12 cellular contexts compared by ENCODE assay signal in genomic region chr9:12923472-12924009, GRCh38.
DNase-seq lines count a peak whose midpoint lies in the region; ATAC-seq and TF ChIP-seq lines count a peak whose summit lies in the region.
"Had no signal": no experiment of that assay in that cellular context is flagged by ENCODE, and none has a peak within 500 bp of the region (broad histone marks: within the 10 kb centered on the region; RNA-seq: fewer than 3 reads in every experiment).

No MANE protein-coding gene starts in this region.

- H3K4me2 ChIP-seq in H9 (ENCODE audit: insufficient read depth, insufficient read length, low read length), result no peak overlapping the region

- no peak overlapping the region for H2BK15ac ChIP-seq in H9 (ENCODE audit: low read depth, low read length)

- ATAC-seq in HG03460 (IDR thresholded peaks at IDR 0.05; ENCODE audit: unreplicated experiment), result no peak
- ATAC-seq in HG02759 (IDR thresholded peaks at IDR 0.05; ENCODE audit: unreplicated experiment), result no peak
- ATAC-seq in T-cell (replicated peaks in 1 of 4), result no peak

- no peaks in the 10 kb centered on the region for H3K79me2 ChIP-seq in H9 (ENCODE audit: insufficient read depth, low read length)

- no peak overlapping the region for H3K9ac ChIP-seq in H9 (ENCODE audit: extremely low read depth, insufficient read length, low read length)

- H3K4me3 Mint-ChIP-seq in H9, result no peak overlapping the region
- H3K4me3 Mint-ChIP-seq in T-cell, result no peak overlapping the region

- peaks cover 9 to 14% of the 10 kb centered on the region in 2 experiments; a peak in 3 of 4 replicates for H3K4me1 Mint-ChIP-seq in H9
- H3K4me1 Mint-ChIP-seq in T-cell, result no peaks in the 10 kb centered on the region

- H3K56ac ChIP-seq in H9 (ENCODE audit: insufficient read length, low read depth, low read length), result no peak overlapping the region

- H3K36me3 Mint-ChIP-seq in H9 (ENCODE audit: insufficient read depth in 1 of 3, low read depth in 3 of 3) (no peaks in the 10 kb centered on the region), T-cell (no peaks in the 10 kb centered on the region)

- H3K27ac Mint-ChIP-seq in H9 (0 out of 7 replicates have a peak overlapping the region, but pooled peaks of 1 of the 3 experiments have one; percentile 16), T-cell (no peak overlapping the region)

- no peak overlapping the region for H3K14ac ChIP-seq in H9 (ENCODE audit: insufficient read depth, low read length)

- CTCF ChIA-PET in T-cell (lab: Charles Lee), result no interaction called here

- H3K9me3 Mint-ChIP-seq in H9, result no peaks in the 10 kb centered on the region
- peaks cover 6 to 18% (median 10%) of the 10 kb centered on the region in 3 donors for H3K9me3 Mint-ChIP-seq in T-cell

- no peaks in the 10 kb centered on the region for H3K9me3 ChIP-seq in H9 (ENCODE audit: control insufficient read depth, low read depth, low read length)
- H3K9me3 ChIP-seq: psoas muscle had no signal

- no peaks in the 10 kb centered on the region for H3K36me3 ChIP-seq in brain microvascular endothelial cell (replicated peaks)

- in situ Hi-C loops in brain microvascular endothelial cell (cut with HindIII; ENCODE audit: low pct_ligation_motif_present, low sequenced_read_pairs), result no loop called here

- no peaks in the 10 kb centered on the region for H3K4me1 ChIP-seq in H9 (ENCODE audit: insufficient read depth, low read length)
- H3K4me1 ChIP-seq: psoas muscle had no signal

- H3K27me3 Mint-ChIP-seq in H9 (ENCODE audit: low read depth) (no peaks in the 10 kb centered on the region), T-cell (no peaks in the 10 kb centered on the region)

- no peaks in the 10 kb centered on the region for H3K79me1 ChIP-seq in H9 (ENCODE audit: insufficient read depth, low read depth, low read length, poor library complexity, severe bottlenecking)

- DNase-seq in H9 (no peak), brain microvascular endothelial cell (peak; percentile 93), hepatic stellate cell (ENCODE audit: low spot score) (peak; percentile 40), smooth muscle cell of the brain vasculature (ENCODE audit: low read depth, low spot score) (peak; percentile 68), T-cell (no peak), midbrain (lab: John Stamatoyannopoulos, UW) (no peak)
- DNase-seq: dermis blood vessel endothelial cell, NCI-H1092 treated with DMSO at 0.1 percent for 48 hours had no signal

- no peak overlapping the region for H4K91ac ChIP-seq in H9 (ENCODE audit: insufficient read length, low read depth, low read length)

- H3K23ac ChIP-seq in H9 (ENCODE audit: insufficient read length, low read depth, low read length), result peak overlapping the region; percentile 34

- no peak overlapping the region for H2BK12ac ChIP-seq in H9 (ENCODE audit: insufficient read length, low read depth, low read length)

- TF ChIP-seq CTCF in H9 (conservative IDR thresholded peaks at IDR 0.05) (no peak), brain microvascular endothelial cell (IDR thresholded peaks at IDR 0.05; ENCODE audit: low read depth, low read length, missing control alignments) (no peak)

- H2AK5ac ChIP-seq in H9 (ENCODE audit: insufficient read length, low read length), result no peak overlapping the region

- no peak overlapping the region for H2AFZ ChIP-seq in H9 (ENCODE audit: low read length)

- POLR2A ChIA-PET in T-cell (lab: Charles Lee), result no interaction called here

- H3K4ac ChIP-seq in H9 (ENCODE audit: low read depth, low read length), result no peak overlapping the region

- H3K27me3 ChIP-seq in H9 (ENCODE audit: insufficient read depth, low read length) (no peaks in the 10 kb centered on the region), brain microvascular endothelial cell (replicated peaks) (no peaks in the 10 kb centered on the region)

- no peak overlapping the region for H2BK20ac ChIP-seq in H9 (ENCODE audit: low read depth, low read length, poor library complexity, severe bottlenecking)

- H4K8ac ChIP-seq in H9 (replicated peaks; ENCODE audit: insufficient read length, low read depth, low read length), result no peak overlapping the region

- H2BK5ac ChIP-seq in H9 (ENCODE audit: insufficient read length, low read length), result no peak overlapping the region

- WGBS in H9 (ENCODE audit: extremely low coverage, insufficient read length, low lambda C conversion rate), result no CpG with 5 or more reads among the region's 1 CpG

- no peaks in the 10 kb centered on the region for H4K20me1 ChIP-seq in H9 (ENCODE audit: control insufficient read depth, insufficient read depth, insufficient read length)

- no peak overlapping the region for H3K4me3 ChIP-seq in brain microvascular endothelial cell (ENCODE audit: low read depth, low read length)
- H3K4me3 ChIP-seq: psoas muscle had no signal

- H3T11ph ChIP-seq in H9 (ENCODE audit: low read length), result no peak overlapping the region

- peak overlapping the region; percentile 43 for H4K5ac ChIP-seq in H9 (ENCODE audit: insufficient read length, low read depth, low read length)

- no peaks in the 10 kb centered on the region for H3K23me2 ChIP-seq in H9 (ENCODE audit: insufficient read length, low read depth, low read length, poor library complexity, severe bottlenecking)

- no peak overlapping the region for H3K27ac ChIP-seq in H9 (ENCODE audit: insufficient read length, low read depth, low read length)
- peak overlapping the region; percentile 67 for H3K27ac ChIP-seq in brain microvascular endothelial cell
- H3K27ac ChIP-seq: psoas muscle, VCaP had no signal

- no peak overlapping the region for H3K18ac ChIP-seq in H9 (ENCODE audit: insufficient read length, low read depth, low read length)

- H2BK120ac ChIP-seq in H9 (ENCODE audit: low read depth, low read length, poor library complexity, severe bottlenecking), result no peak overlapping the region

Comparison
In these comparisons a context has a peak if more than half of its experiments do, and no peak if none do; other contexts are left out.
1. DNase-seq: peak in brain microvascular endothelial cell (single experiment), hepatic stellate cell (single experiment) and smooth muscle cell of the brain vasculature (single experiment); none in H9 (single experiment), T-cell (0 of 34) and midbrain (single experiment).